ENCODE assay signal across 22 cellular contexts in the genomic region with DNA sequence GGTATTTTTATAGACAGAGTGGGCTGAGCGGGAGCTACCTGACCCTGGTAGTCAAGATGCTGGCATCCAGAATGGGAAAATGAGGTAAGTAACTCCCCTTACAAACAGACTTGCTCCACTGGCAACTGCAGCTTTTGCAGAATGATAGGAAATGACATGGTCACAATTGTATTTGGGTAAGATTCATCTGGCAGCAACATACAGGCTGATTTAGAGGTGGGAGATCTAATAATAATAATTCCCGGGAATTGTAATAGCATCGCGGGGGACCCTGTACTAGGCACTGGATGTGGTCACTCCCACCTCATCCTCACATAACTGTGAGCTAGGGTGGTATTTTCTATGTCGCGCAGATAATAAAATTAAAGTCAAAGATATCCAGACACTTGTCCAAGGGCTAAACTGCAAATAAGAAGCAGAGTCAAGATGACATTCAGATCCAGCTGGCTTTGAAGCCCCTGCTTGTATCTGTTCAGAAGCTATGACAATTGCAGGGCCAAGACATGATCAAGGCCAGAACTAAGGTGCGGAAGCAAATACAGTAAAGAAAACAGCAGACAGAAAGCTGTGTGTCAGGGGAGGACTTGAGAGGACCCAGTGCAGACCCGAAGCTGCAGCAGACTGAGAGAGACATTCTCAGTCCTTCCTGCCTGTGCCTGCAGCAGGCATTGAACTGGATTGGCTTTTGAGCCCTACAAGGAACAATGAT.
"Had no signal": no experiment of that assay in that cellular context is flagged by ENCODE, and none has a peak within 500 bp of the region (broad histone marks: within the 10 kb centered on the region; RNA-seq: fewer than 3 reads in every experiment).

No MANE protein-coding gene starts in this region.

- H3K36me3 ChIP-seq: colonic mucosa, pancreas, prostate gland, tibial nerve had no signal

- H3K4me3 ChIP-seq: body of pancreas, colonic mucosa, lung, pancreas, prostate gland, tibial nerve had no signal

- H3K27me3 ChIP-seq: body of pancreas, colonic mucosa, foreskin keratinocyte, pancreas, tibial nerve had no signal

- H3K27ac ChIP-seq: body of pancreas, colonic mucosa, foreskin keratinocyte, pancreas, prostate gland, tibial nerve had no signal

- H3K4me1 ChIP-seq: body of pancreas, colonic mucosa, pancreas, prostate gland, tibial nerve had no signal

- H3K9me3 ChIP-seq: body of pancreas, colonic mucosa, pancreas, prostate gland, tibial nerve had no signal

- ATAC-seq: activated naive CD4-positive, alpha-beta T cell treated with anti-CD3 and anti-CD28 coated beads, Interleukin-2, amount 50 U/mL, for 72 hours; activated T-cell treated with anti-CD3 and anti-CD28 coated beads, Interleukin-2, amount 50 U/mL, for 72 hours; body of pancreas; esophagus mucosa; foreskin keratinocyte; pancreas; SK-N-SH treated with all-trans-retinoic acid at 6 μM for 48 hours; T-helper 17 cell; WTC11 had no signal

- DNase-seq: activated CD4-positive, alpha-beta memory T cell treated with anti-CD3 and anti-CD28 coated beads, Interleukin-2, amount 10 ng/mL, durations not matched to agents 7 days and 5 days; activated CD4-positive, alpha-beta T cell treated with anti-CD3 and anti-CD28 coated beads for 1 hour; activated CD4-positive, alpha-beta T cell treated with anti-CD3 and anti-CD28 coated beads, Interleukin-2, amount 10 ng/mL, durations not matched to agents 7 days and 5 days; activated naive CD4-positive, alpha-beta T cell; activated T-cell treated with anti-CD3 and anti-CD28 coated beads, Interleukin-2, amount 50 U/mL, for 72 hours; anterior cingulate cortex; body of pancreas; cerebellar nuclear complex; colonic mucosa; foreskin keratinocyte; nephron progenitor cell; pancreas; stimulated activated naive CD4-positive, alpha-beta T cell; T-helper 17 cell; T1000 had no signal
